In genomic region chr3:46880884-46881818, GRCh38 we compare ENCODE assay signal across 8 cellular contexts. TPM values are rescaled to one million over a fixed set of nuclear protein-coding genes. Genes with fewer than 3 reads are reported as not detected.
A peak's percentile ranks its signal among the peaks of the same experiment; 100 is the strongest.
DNase-seq lines count a peak whose midpoint lies in the region; ATAC-seq and TF ChIP-seq lines count a peak whose summit lies in the region.

No MANE protein-coding gene starts in this region.

- peak; percentile 20 for ATAC-seq in gastroesophageal sphincter
- no peak for ATAC-seq in HG03469 (IDR thresholded peaks at IDR 0.05; ENCODE audit: unreplicated experiment)
- ATAC-seq in GM19455 (IDR thresholded peaks at IDR 0.05; ENCODE audit: unreplicated experiment): no peak

- H3K27ac ChIP-seq in SJCRH30 (no peak overlapping the region), gastroesophageal sphincter (peak overlapping the region in 3 of 4 donors; percentile 86 to 92 (median 88))

- TF ChIP-seq POLR2A in gastroesophageal sphincter (IDR thresholded peaks at IDR 0.05): no peak

- TF ChIP-seq CTCF in AG10803 (conservative IDR thresholded peaks at IDR 0.05; ENCODE audit: low read length) (no peak), gastroesophageal sphincter (IDR thresholded peaks at IDR 0.05) (no peak)

- no peaks in the 10 kb centered on the region; the same call in 1 of the 2 replicates for H3K4me1 ChIP-seq in SJCRH30
- H3K4me1 ChIP-seq in gastroesophageal sphincter: peaks cover 0 to 67% (median 14%) of the 10 kb centered on the region in 3 donors
- peaks cover 14% of the 10 kb centered on the region for H3K4me1 ChIP-seq in neuron (ENCODE audit: insufficient read depth, low read length)

- no peak for TF ChIP-seq EP300 in gastroesophageal sphincter (IDR thresholded peaks at IDR 0.05)

- H3K4me3 ChIP-seq in AG10803 (ENCODE audit: low read length) (peak overlapping the region; percentile 31; the same call in 1 of the 2 replicates), SJCRH30 (peak overlapping the region; percentile 57), gastroesophageal sphincter (peak overlapping the region; percentile 56 to 73), neuron (ENCODE audit: low read length) (peak overlapping the region; percentile 53)

- H2AFZ ChIP-seq in neuron (ENCODE audit: low read depth, low read length): peak overlapping the region; percentile 60

- H3K36me3 ChIP-seq in SJCRH30: no peaks in the 10 kb centered on the region
- H3K36me3 ChIP-seq in gastroesophageal sphincter: no peaks in the 10 kb centered on the region
- no peaks in the 10 kb centered on the region for H3K36me3 ChIP-seq in neuron (ENCODE audit: insufficient read depth, low read length)

- DNase-seq in AG10803 (ENCODE audit: low read depth) (no peak), SJCRH30 (no peak), globus pallidus (ENCODE audit: low spot score) (no peak), NCI-H510A (lab: John Stamatoyannopoulos, UW) (no peak)

- WGBS in gastroesophageal sphincter (ENCODE audit: low coverage in 1 of 2), 2 donors: 17 to 97% methylated on average over 5 to 9 of the region's 47 CpGs

- peaks cover 24% of the 10 kb centered on the region for H3K27me3 ChIP-seq in SJCRH30
- peaks cover 27% of the 10 kb centered on the region for H3K27me3 ChIP-seq in gastroesophageal sphincter
- H3K27me3 ChIP-seq in neuron (ENCODE audit: insufficient read depth, low read length): peaks cover 75% of the 10 kb centered on the region

- H3K9me3 ChIP-seq in SJCRH30 (replicated peaks): no peaks in the 10 kb centered on the region
- H3K9me3 ChIP-seq in gastroesophageal sphincter: no peaks in the 10 kb centered on the region
- no peaks in the 10 kb centered on the region for H3K9me3 ChIP-seq in neuron (ENCODE audit: low read length)

RNA-seq across cellular contexts. Expression of gene PTH1R, which starts 3.6 kb away (rescaled TPM):
- total RNA-seq in SJCRH30 (2014; rRNA removed; shearing (Covaris generic)): 6.6 and 6.7 TPM in 2 replicates
- total RNA-seq in gastroesophageal sphincter: 10 to 100 TPM in 3 of 4 donors, 1 to 10 TPM in 1; 7.8 to 18.5 (median 14.5) TPM

RNA-seq across cellular contexts. Expression of gene MYL3, which starts 17.9 kb away (rescaled TPM):
- not detected in 2 replicates for total RNA-seq in SJCRH30 (2014; rRNA removed; shearing (Covaris generic))
- total RNA-seq in gastroesophageal sphincter: 1 to 10 TPM; 2.6 to 5.3 (median 4.2) TPM
